1 cellular context compared by ENCODE assay signal in genomic region chr3:158451405-158452045, GRCh38.
A peak's percentile ranks its signal among the peaks of the same experiment; 100 is the strongest.
TF ChIP-seq lines count a peak whose summit lies in the region.

No MANE protein-coding gene starts in this region.

TF ChIP-seq in HepG2, 621 proteins besides CTCF, POLR2A, EP300 and RAD21 (continued from another document and continues in another):
- TF ChIP-seq ZHX2 (IDR thresholded peaks at IDR 0.05; ENCODE audit: low read depth), result no peak
- TF ChIP-seq ZHX2 (CRISPR knock-in tag; IDR thresholded peaks at IDR 0.05; ENCODE audit: borderline replicate concordance), result no peak
- peak; percentile 95 for TF ChIP-seq ARID5B (CRISPR knock-in tag; IDR thresholded peaks at IDR 0.05)
- peak; percentile 81 for TF ChIP-seq NR2F6 (IDR thresholded peaks at IDR 0.05)
- peak; percentile 76 for TF ChIP-seq NR2F6 (CRISPR knock-in tag; IDR thresholded peaks at IDR 0.05)
- no peak for TF ChIP-seq ZMYM2 (CRISPR knock-in tag; IDR thresholded peaks at IDR 0.05)
- peak; percentile 99 for TF ChIP-seq TBX3 (IDR thresholded peaks at IDR 0.05; ENCODE audit: borderline replicate concordance)
- TF ChIP-seq XBP1 (CRISPR knock-in tag; IDR thresholded peaks at IDR 0.05), result no peak
- no peak for TF ChIP-seq FOXM1 (CRISPR knock-in tag; IDR thresholded peaks at IDR 0.05)
- TF ChIP-seq ZNF264 (CRISPR knock-in tag; IDR thresholded peaks at IDR 0.05), result 0 out of 2 replicates have a peak, but pooled peaks have one; percentile 76
- TF ChIP-seq ZNF292 (CRISPR knock-in tag; IDR thresholded peaks at IDR 0.05; ENCODE audit: borderline replicate concordance, low read depth), result no peak
- TF ChIP-seq, protein P1, sequence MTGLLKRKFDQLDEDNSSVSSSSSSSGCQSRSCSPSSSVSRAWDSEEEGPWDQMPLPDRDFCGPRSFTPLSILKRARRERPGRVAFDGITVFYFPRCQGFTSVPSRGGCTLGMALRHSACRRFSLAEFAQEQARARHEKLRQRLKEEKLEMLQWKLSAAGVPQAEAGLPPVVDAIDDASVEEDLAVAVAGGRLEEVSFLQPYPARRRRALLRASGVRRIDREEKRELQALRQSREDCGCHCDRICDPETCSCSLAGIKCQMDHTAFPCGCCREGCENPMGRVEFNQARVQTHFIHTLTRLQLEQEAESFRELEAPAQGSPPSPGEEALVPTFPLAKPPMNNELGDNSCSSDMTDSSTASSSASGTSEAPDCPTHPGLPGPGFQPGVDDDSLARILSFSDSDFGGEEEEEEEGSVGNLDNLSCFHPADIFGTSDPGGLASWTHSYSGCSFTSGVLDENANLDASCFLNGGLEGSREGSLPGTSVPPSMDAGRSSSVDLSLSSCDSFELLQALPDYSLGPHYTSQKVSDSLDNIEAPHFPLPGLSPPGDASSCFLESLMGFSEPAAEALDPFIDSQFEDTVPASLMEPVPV (CRISPR knock-in tag; IDR thresholded peaks at IDR 0.05), result no peak
- no peak for TF ChIP-seq PTBP1 (IDR thresholded peaks at IDR 0.05; ENCODE audit: low read depth, low read length, poor library complexity, severe bottlenecking)
- TF ChIP-seq FOXP4 (CRISPR knock-in tag; IDR thresholded peaks at IDR 0.05), result peak; percentile 64
- TF ChIP-seq, protein P2, sequence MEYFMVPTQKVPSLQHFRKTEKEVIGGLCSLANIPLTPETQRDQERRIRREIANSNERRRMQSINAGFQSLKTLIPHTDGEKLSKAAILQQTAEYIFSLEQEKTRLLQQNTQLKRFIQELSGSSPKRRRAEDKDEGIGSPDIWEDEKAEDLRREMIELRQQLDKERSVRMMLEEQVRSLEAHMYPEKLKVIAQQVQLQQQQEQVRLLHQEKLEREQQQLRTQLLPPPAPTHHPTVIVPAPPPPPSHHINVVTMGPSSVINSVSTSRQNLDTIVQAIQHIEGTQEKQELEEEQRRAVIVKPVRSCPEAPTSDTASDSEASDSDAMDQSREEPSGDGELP (IDR thresholded peaks at IDR 0.05; ENCODE audit: borderline replicate concordance, low read depth), result peak; percentile 63; the same call in 1 of the 2 replicates
- no peak for TF ChIP-seq ZFP91 (CRISPR knock-in tag; IDR thresholded peaks at IDR 0.05; ENCODE audit: borderline replicate concordance)
- TF ChIP-seq HNF1B (CRISPR knock-in tag; IDR thresholded peaks at IDR 0.05), result no peak
- TF ChIP-seq, protein P3, sequence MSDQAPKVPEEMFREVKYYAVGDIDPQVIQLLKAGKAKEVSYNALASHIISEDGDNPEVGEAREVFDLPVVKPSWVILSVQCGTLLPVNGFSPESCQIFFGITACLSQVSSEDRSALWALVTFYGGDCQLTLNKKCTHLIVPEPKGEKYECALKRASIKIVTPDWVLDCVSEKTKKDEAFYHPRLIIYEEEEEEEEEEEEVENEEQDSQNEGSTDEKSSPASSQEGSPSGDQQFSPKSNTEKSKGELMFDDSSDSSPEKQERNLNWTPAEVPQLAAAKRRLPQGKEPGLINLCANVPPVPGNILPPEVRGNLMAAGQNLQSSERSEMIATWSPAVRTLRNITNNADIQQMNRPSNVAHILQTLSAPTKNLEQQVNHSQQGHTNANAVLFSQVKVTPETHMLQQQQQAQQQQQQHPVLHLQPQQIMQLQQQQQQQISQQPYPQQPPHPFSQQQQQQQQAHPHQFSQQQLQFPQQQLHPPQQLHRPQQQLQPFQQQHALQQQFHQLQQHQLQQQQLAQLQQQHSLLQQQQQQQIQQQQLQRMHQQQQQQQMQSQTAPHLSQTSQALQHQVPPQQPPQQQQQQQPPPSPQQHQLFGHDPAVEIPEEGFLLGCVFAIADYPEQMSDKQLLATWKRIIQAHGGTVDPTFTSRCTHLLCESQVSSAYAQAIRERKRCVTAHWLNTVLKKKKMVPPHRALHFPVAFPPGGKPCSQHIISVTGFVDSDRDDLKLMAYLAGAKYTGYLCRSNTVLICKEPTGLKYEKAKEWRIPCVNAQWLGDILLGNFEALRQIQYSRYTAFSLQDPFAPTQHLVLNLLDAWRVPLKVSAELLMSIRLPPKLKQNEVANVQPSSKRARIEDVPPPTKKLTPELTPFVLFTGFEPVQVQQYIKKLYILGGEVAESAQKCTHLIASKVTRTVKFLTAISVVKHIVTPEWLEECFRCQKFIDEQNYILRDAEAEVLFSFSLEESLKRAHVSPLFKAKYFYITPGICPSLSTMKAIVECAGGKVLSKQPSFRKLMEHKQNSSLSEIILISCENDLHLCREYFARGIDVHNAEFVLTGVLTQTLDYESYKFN (CRISPR knock-in tag; conservative IDR thresholded peaks at IDR 0.05), result peak; percentile 66
- peak; percentile 75 for TF ChIP-seq RXRB (CRISPR knock-in tag; IDR thresholded peaks at IDR 0.05; ENCODE audit: borderline replicate concordance)
- TF ChIP-seq ZMAT5 (CRISPR knock-in tag; IDR thresholded peaks at IDR 0.05; ENCODE audit: borderline replicate concordance, low read depth), result no peak
- TF ChIP-seq XRCC5 (optimal IDR thresholded peaks at IDR 0.05; ENCODE audit: low read length), result no peak
- TF ChIP-seq FLYWCH1 (CRISPR knock-in tag; IDR thresholded peaks at IDR 0.05), result no peak
- TF ChIP-seq SIN3A (IDR thresholded peaks at IDR 0.05; ENCODE audit: borderline replicate concordance, low read depth, low read length), result no peak
- no peak for TF ChIP-seq MXD3 (CRISPR knock-in tag; IDR thresholded peaks at IDR 0.05)
- peak; percentile 53; the same call in 1 of the 2 replicates for TF ChIP-seq PITX1 (CRISPR knock-in tag; IDR thresholded peaks at IDR 0.05)
- no peak for TF ChIP-seq POGK (CRISPR knock-in tag; conservative IDR thresholded peaks at IDR 0.05)
- TF ChIP-seq SAP130 (CRISPR knock-in tag; IDR thresholded peaks at IDR 0.05; ENCODE audit: low read depth), result peak; percentile 67
